Comparison of ENCODE assay signal across 8 cellular contexts in genomic region chr6:3762852-3763251, GRCh38.
"Had no signal": no experiment of that assay in that cellular context is flagged by ENCODE, and none has a peak within 500 bp of the region (broad histone marks: within the 10 kb centered on the region; RNA-seq: fewer than 3 reads in every experiment).

No MANE protein-coding gene starts in this region.

- H3K36me3 ChIP-seq: HAP-1 had no signal

- H3K9me3 Mint-ChIP-seq: IgD-negative memory B cell had no signal

- ATAC-seq: HCT116 had no signal

- DNase-seq: GM23248, GOT3, H7, HFFc6 had no signal

- H2AFZ ChIP-seq: GM23248 had no signal

- H3K9ac ChIP-seq: GM23248 had no signal

- H3K4me3 ChIP-seq: GM23248, HAP-1 had no signal

- FAIRE-seq: HTR-8/SVneo had no signal

- H3K9me3 ChIP-seq: HAP-1 had no signal

- H3K27ac ChIP-seq: GM23248 had no signal

- H3K4me1 ChIP-seq: HAP-1 had no signal

- H3K27me3 Mint-ChIP-seq: IgD-negative memory B cell had no signal

- H3K36me3 Mint-ChIP-seq: IgD-negative memory B cell had no signal

- H3K4me3 Mint-ChIP-seq: HFFc6, IgD-negative memory B cell had no signal
